Comparison of ENCODE assay signal across 11 cellular contexts in the genomic region with DNA sequence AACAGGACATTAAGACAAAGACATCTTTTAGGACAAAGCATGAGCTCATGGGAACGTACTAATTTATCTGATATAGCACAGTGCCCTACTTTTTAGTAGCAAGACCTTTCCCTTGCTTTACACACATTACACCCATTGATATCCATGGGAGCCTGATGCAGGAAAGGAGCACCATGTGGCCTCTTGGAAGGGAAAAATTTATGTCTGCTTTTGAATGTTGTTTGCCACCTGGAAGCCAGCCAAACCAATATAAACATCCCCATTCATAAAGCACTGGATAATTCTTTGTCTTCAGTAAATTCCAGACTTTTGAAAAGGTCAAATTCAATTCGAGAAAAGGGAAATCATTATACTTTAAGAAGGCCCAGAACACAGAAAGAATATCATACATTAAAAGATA.
DNase-seq lines count a peak whose midpoint lies in the region; ATAC-seq, FAIRE-seq and TF ChIP-seq lines count a peak whose summit lies in the region.
"Had no signal": no experiment of that assay in that cellular context is flagged by ENCODE, and none has a peak within 500 bp of the region (broad histone marks: within the 10 kb centered on the region; RNA-seq: fewer than 3 reads in every experiment).

No MANE protein-coding gene starts in this region.

- H3K36me3 ChIP-seq in fibroblast of lung (ENCODE audit: control insufficient read depth, insufficient read depth, low read length) (no peaks in the 10 kb centered on the region), endodermal cell (ENCODE audit: control insufficient read depth, insufficient read depth, low read length) (no peaks in the 10 kb centered on the region)
- H3K36me3 ChIP-seq: heart right ventricle had no signal

- H3K27me3 Mint-ChIP-seq in activated CD4-positive, alpha-beta memory T cell treated with anti-CD3 and anti-CD28 coated beads, Interleukin-2, amount 10 ng/mL, durations not matched to agents 7 days and 5 days, result peaks cover 3% of the 10 kb centered on the region
- H3K27me3 Mint-ChIP-seq in endodermal cell (ENCODE audit: insufficient read depth), result no peaks in the 10 kb centered on the region
- H3K27me3 Mint-ChIP-seq: naive B cell had no signal

- 80 to 94% methylated on average over 1 to 2 of the region's 2 CpGs for WGBS in endodermal cell (ENCODE audit: insufficient coverage in 1 of 2, insufficient read length in 1 of 2), 2 experiments

- no peaks in the 10 kb centered on the region for H3K9me3 ChIP-seq in fibroblast of lung (ENCODE audit: control insufficient read depth, insufficient read depth, low read depth, low read length)
- no peaks in the 10 kb centered on the region for H3K9me3 ChIP-seq in endodermal cell (ENCODE audit: control insufficient read depth, low read length)
- H3K9me3 ChIP-seq: heart right ventricle had no signal

- no peaks in the 10 kb centered on the region for H3K4me1 Mint-ChIP-seq in activated CD4-positive, alpha-beta memory T cell treated with anti-CD3 and anti-CD28 coated beads, Interleukin-2, amount 10 ng/mL, durations not matched to agents 7 days and 5 days
- peaks cover 29% of the 10 kb centered on the region for H3K4me1 Mint-ChIP-seq in endodermal cell
- H3K4me1 Mint-ChIP-seq: naive B cell had no signal

- no peak overlapping the region for H2AFZ ChIP-seq in fibroblast of lung (ENCODE audit: low read length)

- no peak overlapping the region for H3K9ac ChIP-seq in fibroblast of lung (ENCODE audit: insufficient read depth, low read length)
- no peak overlapping the region for H3K9ac ChIP-seq in endodermal cell (ENCODE audit: extremely low read depth, low read length, poor library complexity, severe bottlenecking)

- peak overlapping the region; percentile 38 for H3K4me2 ChIP-seq in fibroblast of lung (ENCODE audit: extremely low read depth, insufficient read depth, low read length)

- H3K36me3 Mint-ChIP-seq in activated CD4-positive, alpha-beta memory T cell treated with anti-CD3 and anti-CD28 coated beads, Interleukin-2, amount 10 ng/mL, durations not matched to agents 7 days and 5 days (ENCODE audit: low read depth), result no peaks in the 10 kb centered on the region
- no peaks in the 10 kb centered on the region for H3K36me3 Mint-ChIP-seq in endodermal cell (ENCODE audit: low read depth)
- H3K36me3 Mint-ChIP-seq: naive B cell had no signal

- H4K20me1 ChIP-seq in fibroblast of lung (ENCODE audit: control insufficient read depth, extremely low read depth, insufficient read depth, low read length), result peaks cover 5% of the 10 kb centered on the region

- CTCF ChIA-PET in activated CD4-positive, alpha-beta memory T cell treated with anti-CD3 and anti-CD28 coated beads, Interleukin-2, amount 10 ng/mL, durations not matched to agents 7 days and 5 days (lab: Charles Lee), result no interaction called here

- FAIRE-seq in HTR-8/SVneo (lab: Jason Lieb, UNC), result no peak

- H3K27ac ChIP-seq in 22Rv1 (0 out of 2 replicates have a peak overlapping the region, but pooled peaks have one; percentile 1), fibroblast of lung (ENCODE audit: insufficient read depth, low read length) (no peak overlapping the region), endodermal cell (ENCODE audit: low read depth, low read length) (no peak overlapping the region)

- H3K4me1 ChIP-seq in fibroblast of lung (ENCODE audit: control insufficient read depth, extremely low read depth, insufficient read depth, low read length) (peaks cover 24% of the 10 kb centered on the region), endodermal cell (ENCODE audit: control insufficient read depth, insufficient read depth, low read length) (no peaks in the 10 kb centered on the region)

- DNase-seq in HTR-8/SVneo (ENCODE audit: insufficient read length, low spot score) (peak; percentile 30), NCI-H774 (lab: John Stamatoyannopoulos, UW) (peak; percentile 52), fibroblast of lung (ENCODE audit: low read depth in 2 of 2) (peak; percentile 79 to 84), SKM-1 (lab: John Stamatoyannopoulos, UW; ENCODE audit: unreplicated experiment) (no peak), endodermal cell (no peak)
- no peak for DNase-seq in activated CD4-positive, alpha-beta memory T cell treated with anti-CD3 and anti-CD28 coated beads, Interleukin-2, amount 10 ng/mL, durations not matched to agents 7 days and 5 days
- DNase-seq: activated CD4-positive, alpha-beta T cell treated with anti-CD3 and anti-CD28 coated beads for 4 hours; heart right ventricle; naive B cell had no signal

- H3K4me3 ChIP-seq in fibroblast of lung (replicated peaks in 1 of 4; ENCODE audit: control extremely low read depth in 1 of 4, insufficient read depth in 1 of 4, low read depth in 3 of 4, low read length in 4 of 4) (no peak overlapping the region), endodermal cell (ENCODE audit: low read length) (no peak overlapping the region)
- H3K4me3 ChIP-seq: heart right ventricle had no signal

- no peak for ATAC-seq in GM21381 (IDR thresholded peaks at IDR 0.05; ENCODE audit: unreplicated experiment)

- POLR2A ChIA-PET in activated CD4-positive, alpha-beta memory T cell treated with anti-CD3 and anti-CD28 coated beads, Interleukin-2, amount 10 ng/mL, durations not matched to agents 7 days and 5 days (lab: Charles Lee), result no interaction called here

- H3K9me3 Mint-ChIP-seq in activated CD4-positive, alpha-beta memory T cell treated with anti-CD3 and anti-CD28 coated beads, Interleukin-2, amount 10 ng/mL, durations not matched to agents 7 days and 5 days, result no peaks in the 10 kb centered on the region
- H3K9me3 Mint-ChIP-seq in endodermal cell, result no peaks in the 10 kb centered on the region
- H3K9me3 Mint-ChIP-seq: naive B cell had no signal

- H3K27me3 ChIP-seq in fibroblast of lung (ENCODE audit: control insufficient read depth, insufficient read depth, low read length) (no peaks in the 10 kb centered on the region), endodermal cell (ENCODE audit: control insufficient read depth, insufficient read depth, low read length, poor library complexity, severe bottlenecking) (no peaks in the 10 kb centered on the region)
- H3K27me3 ChIP-seq: heart right ventricle had no signal

- H3K4me3 Mint-ChIP-seq in activated CD4-positive, alpha-beta memory T cell treated with anti-CD3 and anti-CD28 coated beads, Interleukin-2, amount 10 ng/mL, durations not matched to agents 7 days and 5 days, result no peak overlapping the region
- H3K4me3 Mint-ChIP-seq in endodermal cell, result no peak overlapping the region
- H3K4me3 Mint-ChIP-seq: naive B cell had no signal

- H3K79me2 ChIP-seq in fibroblast of lung (ENCODE audit: control insufficient read depth, insufficient read depth, low read length), result peaks cover 86% of the 10 kb centered on the region

- H3K27ac Mint-ChIP-seq in activated CD4-positive, alpha-beta memory T cell treated with anti-CD3 and anti-CD28 coated beads, Interleukin-2, amount 10 ng/mL, durations not matched to agents 7 days and 5 days, result no peak overlapping the region
- no peak overlapping the region for H3K27ac Mint-ChIP-seq in endodermal cell
- H3K27ac Mint-ChIP-seq: naive B cell had no signal

- TF ChIP-seq CTCF in 22Rv1 (IDR thresholded peaks at IDR 0.05) (no peak), fibroblast of lung (conservative IDR thresholded peaks at IDR 0.05 in 1 of 2, IDR thresholded peaks at IDR 0.05 in 1 of 2; ENCODE audit: low read depth in 1 of 2, low read length in 2 of 2) (no peak), endodermal cell (conservative IDR thresholded peaks at IDR 0.05) (no peak)

Comparison
In these comparisons a context has a peak if more than half of its experiments do, and no peak if none do; other contexts are left out.
1. DNase-seq: peak in HTR-8/SVneo (single experiment), NCI-H774 (single experiment) and fibroblast of lung (2 of 2); none in activated CD4-positive, alpha-beta memory T cell treated with anti-CD3 and anti-CD28 coated beads, Interleukin-2, amount 10 ng/mL, durations not matched to agents 7 days and 5 days (single experiment), SKM-1 (single experiment) and endodermal cell (single experiment).